In genomic region chr2:71452565-71452964, GRCh38 we compare ENCODE assay signal across 1 cellular context.
TF ChIP-seq lines count a peak whose summit lies in the region.

No MANE protein-coding gene starts in this region.

TF ChIP-seq in K562, 482 proteins besides CTCF, POLR2A, EP300 and RAD21 (continued from another document and continues in another):
- TF ChIP-seq ZNF766 (CRISPR knock-in tag; conservative IDR thresholded peaks at IDR 0.05) (no peak), HLTF (IDR thresholded peaks at IDR 0.05) (no peak), MTF1 (CRISPR knock-in tag; IDR thresholded peaks at IDR 0.05; ENCODE audit: borderline replicate concordance) (no peak), ZNF263 (CRISPR knock-in tag; IDR thresholded peaks at IDR 0.05; ENCODE audit: borderline replicate concordance) (no peak), ZNF282 (CRISPR knock-in tag; IDR thresholded peaks at IDR 0.05) (no peak), PTRF (tag; IDR thresholded peaks at IDR 0.05) (no peak), KLF16 (IDR thresholded peaks at IDR 0.05) (peak; percentile 40), TFAP4 (CRISPR knock-in tag; IDR thresholded peaks at IDR 0.05; ENCODE audit: borderline replicate concordance) (peak; percentile 81), ZNF217 (CRISPR knock-in tag; IDR thresholded peaks at IDR 0.05) (no peak), MNT (conservative IDR thresholded peaks at IDR 0.05) (peak; percentile 25 to 29; a peak in 1 of 4 replicates), SRSF9 (IDR thresholded peaks at IDR 0.05; ENCODE audit: borderline replicate concordance, low read depth, low read length) (no peak), SMARCA4 (IDR thresholded peaks at IDR 0.05) (peak; percentile 24; the same call in 1 of the 2 replicates), LCOR (CRISPR knock-in tag; IDR thresholded peaks at IDR 0.05) (peak; percentile 63; the same call in 1 of the 2 replicates), NR4A1 (CRISPR knock-in tag; IDR thresholded peaks at IDR 0.05) (no peak), NR4A1 (tag; IDR thresholded peaks at IDR 0.05) (no peak), GATAD2A (IDR thresholded peaks at IDR 0.05) (0 out of 2 replicates have a peak, but pooled peaks have one; percentile 37), MYNN (IDR thresholded peaks at IDR 0.05) (no peak), MYNN (CRISPR knock-in tag; IDR thresholded peaks at IDR 0.05) (no peak), FOXA3 (CRISPR knock-in tag; conservative IDR thresholded peaks at IDR 0.05 in 1 of 2, IDR thresholded peaks at IDR 0.05 in 1 of 2) (no peak), CREB5 (CRISPR knock-in tag; IDR thresholded peaks at IDR 0.05) (no peak), FOSL1 (tag; conservative IDR thresholded peaks at IDR 0.05) (peak; percentile 70), VEZF1 (CRISPR knock-in tag; IDR thresholded peaks at IDR 0.05) (peak; percentile 42), C11orf30 (IDR thresholded peaks at IDR 0.05; ENCODE audit: low read depth) (0 out of 2 replicates have a peak, but pooled peaks have one; percentile 12), GABPB2 (CRISPR knock-in tag; conservative IDR thresholded peaks at IDR 0.05) (no peak), REST (CRISPR knock-in tag; IDR thresholded peaks at IDR 0.05; ENCODE audit: low read depth) (no peak), NFE2 (IDR thresholded peaks at IDR 0.05; ENCODE audit: low read depth) (peak; percentile 43; the same call in 1 of the 2 replicates), TRIM25 (IDR thresholded peaks at IDR 0.05; ENCODE audit: borderline replicate concordance) (no peak), ATF6 (CRISPR knock-in tag; IDR thresholded peaks at IDR 0.05) (no peak), CTBP1 (IDR thresholded peaks at IDR 0.05; ENCODE audit: borderline replicate concordance) (peak; percentile 82), ZFX (CRISPR knock-in tag; IDR thresholded peaks at IDR 0.05) (no peak), GTF3C2 (IDR thresholded peaks at IDR 0.05; ENCODE audit: borderline replicate concordance, extremely low read depth, insufficient read length) (no peak), TOE1 (IDR thresholded peaks at IDR 0.05; ENCODE audit: borderline replicate concordance) (no peak), TOE1 (CRISPR knock-in tag; IDR thresholded peaks at IDR 0.05; ENCODE audit: borderline replicate concordance, low read depth) (no peak), NEUROD1 (IDR thresholded peaks at IDR 0.05; ENCODE audit: borderline replicate concordance, low read depth, low read length, partially characterized antibody) (no peak), ZNF316 (IDR thresholded peaks at IDR 0.05) (no peak), ZSCAN32 (CRISPR knock-in tag; IDR thresholded peaks at IDR 0.05) (no peak), CCNT2 (IDR thresholded peaks at IDR 0.05; ENCODE audit: borderline replicate concordance, extremely low read depth, insufficient read length, low read depth, low read length) (no peak), HNRNPUL1 (IDR thresholded peaks at IDR 0.05; ENCODE audit: low read length) (no peak), TCF7L2 (IDR thresholded peaks at IDR 0.05; ENCODE audit: low read depth, low read length) (no peak), MITF (IDR thresholded peaks at IDR 0.05) (0 out of 2 replicates have a peak, but pooled peaks have one; percentile 17), PRDM10 (IDR thresholded peaks at IDR 0.05; ENCODE audit: partially characterized antibody) (peak; percentile 76)
